ENCODE assay signal across 23 cellular contexts in genomic region chr17:13135496-13135895, GRCh38.
"Had no signal": no experiment of that assay in that cellular context is flagged by ENCODE, and none has a peak within 500 bp of the region (broad histone marks: within the 10 kb centered on the region; RNA-seq: fewer than 3 reads in every experiment).

No MANE protein-coding gene starts in this region.

- H3K4me1 ChIP-seq: esophagus squamous epithelium, gastroesophageal sphincter, psoas muscle, spleen, transverse colon had no signal

- H3K27ac Mint-ChIP-seq: naive thymus-derived CD8-positive, alpha-beta T cell; stimulated activated naive B cell treated with anti-CD40 and anti-IgM and Interleukin-4, amounts not matched to agents 10 μg/mL and 1 μg/mL and 100 μg/mL, for 72 hours; stimulated activated naive CD8-positive, alpha-beta T cell treated with anti-CD3 and anti-CD28 coated beads, Interleukin-15, amount 100 ng/mL, for 72 hours had no signal

- ATAC-seq: gastroesophageal sphincter; left lobe of liver; mucosa of descending colon; naive thymus-derived CD8-positive, alpha-beta T cell; psoas muscle; sciatic nerve; stimulated activated naive B cell treated with anti-CD40 and anti-IgM and Interleukin-4, amounts not matched to agents 10 μg/mL and 1 μg/mL and 100 μg/mL, for 72 hours; stimulated activated naive CD8-positive, alpha-beta T cell treated with anti-CD3 and anti-CD28 coated beads, Interleukin-15, amount 100 ng/mL, for 72 hours had no signal

- H3K4me3 Mint-ChIP-seq: naive thymus-derived CD8-positive, alpha-beta T cell; stimulated activated naive B cell treated with anti-CD40 and anti-IgM and Interleukin-4, amounts not matched to agents 10 μg/mL and 1 μg/mL and 100 μg/mL, for 72 hours; stimulated activated naive CD8-positive, alpha-beta T cell treated with anti-CD3 and anti-CD28 coated beads, Interleukin-15, amount 100 ng/mL, for 72 hours had no signal

- H3K4me1 Mint-ChIP-seq: stimulated activated naive B cell treated with anti-CD40 and anti-IgM and Interleukin-4, amounts not matched to agents 10 μg/mL and 1 μg/mL and 100 μg/mL, for 72 hours; stimulated activated naive CD8-positive, alpha-beta T cell treated with anti-CD3 and anti-CD28 coated beads, Interleukin-15, amount 100 ng/mL, for 72 hours had no signal

- H3K4me3 ChIP-seq: coronary artery, esophagus squamous epithelium, gastroesophageal sphincter, mucosa of descending colon, psoas muscle, spleen, thoracic aorta, transverse colon had no signal

- H3K27me3 ChIP-seq: gastroesophageal sphincter, neutrophil, spleen, transverse colon had no signal

- H3K36me3 Mint-ChIP-seq: stimulated activated naive B cell treated with anti-CD40 and anti-IgM and Interleukin-4, amounts not matched to agents 10 μg/mL and 1 μg/mL and 100 μg/mL, for 72 hours had no signal

- DNase-seq: effector memory CD4-positive, alpha-beta T cell; esophagus squamous epithelium; foreskin fibroblast; glutamatergic neuron; islet precursor cell; mammary epithelial cell; mucosa of descending colon; naive thymus-derived CD8-positive, alpha-beta T cell; psoas muscle; spleen; stimulated activated CD4-positive, alpha-beta T cell treated with anti-CD3 and anti-CD28 coated beads, Interleukin-15, amount 100 ng/mL, for 24 hours; stimulated activated CD4-positive, alpha-beta T cell treated with anti-CD3 and anti-CD28 coated beads, Interleukin-1b, Interleukin-23, amount 100 ng/mL, for 48 hours; stimulated activated CD4-positive, alpha-beta T cell treated with anti-CD3 and anti-CD28 coated beads, Interleukin-4, amount 100 ng/mL, for 4 hours; stimulated activated naive B cell treated with anti-CD40 and anti-IgM and Interleukin-4, amounts not matched to agents 10 μg/mL and 1 μg/mL and 100 μg/mL, for 72 hours; stimulated activated naive CD8-positive, alpha-beta T cell treated with anti-CD3 and anti-CD28 coated beads, Interleukin-15, amount 100 ng/mL, for 72 hours; transverse colon had no signal

- H3K9me3 ChIP-seq: esophagus squamous epithelium, gastroesophageal sphincter, neutrophil, psoas muscle, thoracic aorta, transverse colon had no signal

- H3K27ac ChIP-seq: coronary artery, epithelial cell of prostate, esophagus squamous epithelium, gastroesophageal sphincter, neutrophil, psoas muscle, spleen, thoracic aorta, transverse colon had no signal

- H3K36me3 ChIP-seq: esophagus squamous epithelium, gastroesophageal sphincter, neutrophil, spleen, thoracic aorta, transverse colon had no signal
